1 cellular context compared by ENCODE assay signal in genomic region chr11:128830290-128830813, GRCh38.
A peak's percentile ranks its signal among the peaks of the same experiment; 100 is the strongest.
TF ChIP-seq lines count a peak whose summit lies in the region.

No MANE protein-coding gene starts in this region.

TF ChIP-seq in GM12878, 131 proteins besides CTCF, POLR2A, EP300 and RAD21 (continued from another document and continues in another):
- TF ChIP-seq MLLT1 (IDR thresholded peaks at IDR 0.05) (peak; percentile 82), CHD4 (IDR thresholded peaks at IDR 0.05) (no peak), RELB (IDR thresholded peaks at IDR 0.05; ENCODE audit: low read depth) (peak; percentile 95), KLF5 (IDR thresholded peaks at IDR 0.05; ENCODE audit: partially characterized antibody) (no peak), E2F8 (IDR thresholded peaks at IDR 0.05; ENCODE audit: low read depth, partially characterized antibody) (peak; percentile 61), CBFB (IDR thresholded peaks at IDR 0.05; ENCODE audit: low read depth) (no peak), TBL1XR1 (IDR thresholded peaks at IDR 0.05; ENCODE audit: low read depth, low read length) (no peak), SIN3A (IDR thresholded peaks at IDR 0.05; ENCODE audit: low read depth, low read length) (no peak), MAX (IDR thresholded peaks at IDR 0.05; ENCODE audit: low read depth, low read length) (no peak), TCF7 (IDR thresholded peaks at IDR 0.05; ENCODE audit: borderline replicate concordance) (no peak), SMC3 (IDR thresholded peaks at IDR 0.05; ENCODE audit: borderline replicate concordance, low read length) (no peak), ZSCAN29 (IDR thresholded peaks at IDR 0.05) (no peak), IKZF2 (IDR thresholded peaks at IDR 0.05) (peak; percentile 94 to 96), USF1 (IDR thresholded peaks at IDR 0.05; ENCODE audit: borderline replicate concordance, extremely low read length, insufficient read depth, low read depth, low read length) (no peak), CREB1 (IDR thresholded peaks at IDR 0.05; ENCODE audit: low read depth) (no peak), CUX1 (IDR thresholded peaks at IDR 0.05; ENCODE audit: insufficient replicate concordance, low read depth, low read length) (no peak), EGR1 (IDR thresholded peaks at IDR 0.05; ENCODE audit: borderline replicate concordance in 1 of 2, low read depth in 2 of 2, low read length in 2 of 2) (no peak), STAT3 (IDR thresholded peaks at IDR 0.05; ENCODE audit: low read depth, low read length) (no peak), KAT2A (conservative IDR thresholded peaks at IDR 0.05; ENCODE audit: control insufficient read depth, low read depth, low read length) (no peak), SRF (IDR thresholded peaks at IDR 0.05; ENCODE audit: low read depth in 2 of 2, low read length in 2 of 2) (no peak), ZNF24 (IDR thresholded peaks at IDR 0.05) (0 out of 2 replicates have a peak, but pooled peaks have one; percentile 48), MYB (IDR thresholded peaks at IDR 0.05; ENCODE audit: borderline replicate concordance, low read depth, low read length) (no peak), NFXL1 (IDR thresholded peaks at IDR 0.05; ENCODE audit: borderline replicate concordance) (no peak), ESRRA (IDR thresholded peaks at IDR 0.05; ENCODE audit: low read length) (no peak), MXI1 (IDR thresholded peaks at IDR 0.05; ENCODE audit: low read depth, low read length) (no peak), NBN (IDR thresholded peaks at IDR 0.05) (peak; percentile 65; the same call in 1 of the 2 replicates), BCLAF1 (IDR thresholded peaks at IDR 0.05) (no peak)
- TF ChIP-seq, protein P1, sequence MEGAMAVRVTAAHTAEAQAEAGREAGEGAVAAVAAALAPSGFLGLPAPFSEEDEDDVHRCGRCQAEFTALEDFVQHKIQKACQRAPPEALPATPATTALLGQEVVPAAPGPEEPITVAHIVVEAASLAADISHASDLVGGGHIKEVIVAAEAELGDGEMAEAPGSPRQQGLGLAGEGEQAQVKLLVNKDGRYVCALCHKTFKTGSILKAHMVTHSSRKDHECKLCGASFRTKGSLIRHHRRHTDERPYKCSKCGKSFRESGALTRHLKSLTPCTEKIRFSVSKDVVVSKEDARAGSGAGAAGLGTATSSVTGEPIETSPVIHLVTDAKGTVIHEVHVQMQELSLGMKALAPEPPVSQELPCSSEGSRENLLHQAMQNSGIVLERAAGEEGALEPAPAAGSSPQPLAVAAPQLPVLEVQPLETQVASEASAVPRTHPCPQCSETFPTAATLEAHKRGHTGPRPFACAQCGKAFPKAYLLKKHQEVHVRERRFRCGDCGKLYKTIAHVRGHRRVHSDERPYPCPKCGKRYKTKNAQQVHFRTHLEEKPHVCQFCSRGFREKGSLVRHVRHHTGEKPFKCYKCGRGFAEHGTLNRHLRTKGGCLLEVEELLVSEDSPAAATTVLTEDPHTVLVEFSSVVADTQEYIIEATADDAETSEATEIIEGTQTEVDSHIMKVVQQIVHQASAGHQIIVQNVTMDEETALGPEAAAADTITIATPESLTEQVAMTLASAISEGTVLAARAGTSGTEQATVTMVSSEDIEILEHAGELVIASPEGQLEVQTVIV (IDR thresholded peaks at IDR 0.05; ENCODE audit: borderline replicate concordance, partially characterized antibody), result no peak
- TF ChIP-seq, protein P2, sequence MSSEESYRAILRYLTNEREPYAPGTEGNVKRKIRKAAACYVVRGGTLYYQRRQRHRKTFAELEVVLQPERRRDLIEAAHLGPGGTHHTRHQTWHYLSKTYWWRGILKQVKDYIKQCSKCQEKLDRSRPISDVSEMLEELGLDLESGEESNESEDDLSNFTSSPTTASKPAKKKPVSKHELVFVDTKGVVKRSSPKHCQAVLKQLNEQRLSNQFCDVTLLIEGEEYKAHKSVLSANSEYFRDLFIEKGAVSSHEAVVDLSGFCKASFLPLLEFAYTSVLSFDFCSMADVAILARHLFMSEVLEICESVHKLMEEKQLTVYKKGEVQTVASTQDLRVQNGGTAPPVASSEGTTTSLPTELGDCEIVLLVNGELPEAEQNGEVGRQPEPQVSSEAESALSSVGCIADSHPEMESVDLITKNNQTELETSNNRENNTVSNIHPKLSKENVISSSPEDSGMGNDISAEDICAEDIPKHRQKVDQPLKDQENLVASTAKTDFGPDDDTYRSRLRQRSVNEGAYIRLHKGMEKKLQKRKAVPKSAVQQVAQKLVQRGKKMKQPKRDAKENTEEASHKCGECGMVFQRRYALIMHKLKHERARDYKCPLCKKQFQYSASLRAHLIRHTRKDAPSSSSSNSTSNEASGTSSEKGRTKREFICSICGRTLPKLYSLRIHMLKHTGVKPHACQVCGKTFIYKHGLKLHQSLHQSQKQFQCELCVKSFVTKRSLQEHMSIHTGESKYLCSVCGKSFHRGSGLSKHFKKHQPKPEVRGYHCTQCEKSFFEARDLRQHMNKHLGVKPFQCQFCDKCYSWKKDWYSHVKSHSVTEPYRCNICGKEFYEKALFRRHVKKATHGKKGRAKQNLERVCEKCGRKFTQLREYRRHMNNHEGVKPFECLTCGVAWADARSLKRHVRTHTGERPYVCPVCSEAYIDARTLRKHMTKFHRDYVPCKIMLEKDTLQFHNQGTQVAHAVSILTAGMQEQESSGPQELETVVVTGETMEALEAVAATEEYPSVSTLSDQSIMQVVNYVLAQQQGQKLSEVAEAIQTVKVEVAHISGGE (CRISPR knock-in tag; IDR thresholded peaks at IDR 0.05), result no peak
- TF ChIP-seq, protein P3, sequence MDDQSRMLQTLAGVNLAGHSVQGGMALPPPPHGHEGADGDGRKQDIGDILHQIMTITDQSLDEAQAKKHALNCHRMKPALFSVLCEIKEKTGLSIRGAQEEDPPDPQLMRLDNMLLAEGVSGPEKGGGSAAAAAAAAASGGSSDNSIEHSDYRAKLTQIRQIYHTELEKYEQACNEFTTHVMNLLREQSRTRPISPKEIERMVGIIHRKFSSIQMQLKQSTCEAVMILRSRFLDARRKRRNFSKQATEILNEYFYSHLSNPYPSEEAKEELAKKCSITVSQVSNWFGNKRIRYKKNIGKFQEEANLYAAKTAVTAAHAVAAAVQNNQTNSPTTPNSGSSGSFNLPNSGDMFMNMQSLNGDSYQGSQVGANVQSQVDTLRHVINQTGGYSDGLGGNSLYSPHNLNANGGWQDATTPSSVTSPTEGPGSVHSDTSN (IDR thresholded peaks at IDR 0.05; ENCODE audit: insufficient replicate concordance, low read depth, low read length), result no peak
- TF ChIP-seq, protein P4, sequence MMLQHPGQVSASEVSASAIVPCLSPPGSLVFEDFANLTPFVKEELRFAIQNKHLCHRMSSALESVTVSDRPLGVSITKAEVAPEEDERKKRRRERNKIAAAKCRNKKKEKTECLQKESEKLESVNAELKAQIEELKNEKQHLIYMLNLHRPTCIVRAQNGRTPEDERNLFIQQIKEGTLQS (IDR thresholded peaks at IDR 0.05; ENCODE audit: borderline replicate concordance, extremely low read depth, low read depth, low read length), result no peak
